15 cellular contexts compared by ENCODE assay signal in the genomic region with DNA sequence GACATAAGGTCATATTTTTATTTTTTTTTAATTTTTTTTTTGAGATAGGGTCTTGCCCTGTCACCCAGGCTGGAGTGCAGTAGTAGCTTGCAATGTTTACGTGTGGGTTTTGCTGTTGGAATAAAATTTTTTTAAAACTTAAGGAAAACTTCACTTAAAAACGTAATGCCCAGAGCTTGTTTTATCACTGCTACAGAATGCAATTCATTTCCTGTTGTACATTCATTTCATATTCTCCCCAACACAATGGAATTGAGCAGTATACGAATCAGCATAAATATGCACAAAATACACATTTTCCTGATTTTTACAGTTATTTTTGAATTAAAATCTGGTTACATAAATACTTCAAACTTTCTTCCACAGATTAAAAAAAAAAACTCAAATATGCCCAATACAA.
"Had no signal": no experiment of that assay in that cellular context is flagged by ENCODE, and none has a peak within 500 bp of the region (broad histone marks: within the 10 kb centered on the region; RNA-seq: fewer than 3 reads in every experiment).

No MANE protein-coding gene starts in this region.

- H3K4me1 ChIP-seq: colonic mucosa, right lobe of liver had no signal

- H3K27me3 Mint-ChIP-seq: activated CD4-positive, alpha-beta memory T cell treated with anti-CD3 and anti-CD28 coated beads for 36 hours; activated naive CD4-positive, alpha-beta T cell treated with anti-CD3 and anti-CD28 coated beads, Interleukin-2, amount 10 ng/mL, durations not matched to agents 7 days and 5 days; activated T-cell treated with anti-CD3 and anti-CD28 coated beads, Interleukin-2, amount 50 U/mL, for 24 hours; progenitor cell of endocrine pancreas; stimulated activated naive CD8-positive, alpha-beta T cell treated with anti-CD3 and anti-CD28 coated beads, Interleukin-15, Interleukin-2, amounts not matched to agents 100 ng/mL and 50 ng/mL, for 24 hours had no signal

- H3K36me3 Mint-ChIP-seq: natural killer cell had no signal

- H3K36me3 ChIP-seq: colonic mucosa, right lobe of liver, thoracic aorta had no signal

- H3K4me3 Mint-ChIP-seq: activated CD4-positive, alpha-beta memory T cell treated with anti-CD3 and anti-CD28 coated beads for 36 hours; activated naive CD4-positive, alpha-beta T cell treated with anti-CD3 and anti-CD28 coated beads, Interleukin-2, amount 10 ng/mL, durations not matched to agents 7 days and 5 days; natural killer cell; stimulated activated naive CD8-positive, alpha-beta T cell treated with anti-CD3 and anti-CD28 coated beads, Interleukin-15, Interleukin-2, amounts not matched to agents 100 ng/mL and 50 ng/mL, for 24 hours had no signal

- H3K4me2 ChIP-seq: smooth muscle cell had no signal

- DNase-seq: activated CD4-positive, alpha-beta memory T cell treated with anti-CD3 and anti-CD28 coated beads for 36 hours; activated T-cell treated with anti-CD3 and anti-CD28 coated beads, Interleukin-2, amount 50 U/mL, for 24 hours; colonic mucosa; effector CD4-positive, alpha-beta T cell; left colon; natural killer cell; nucleus accumbens; right lobe of liver; T-helper 9 cell had no signal

- H3K9me3 Mint-ChIP-seq: activated CD4-positive, alpha-beta memory T cell treated with anti-CD3 and anti-CD28 coated beads for 36 hours; activated naive CD4-positive, alpha-beta T cell treated with anti-CD3 and anti-CD28 coated beads, Interleukin-2, amount 10 ng/mL, durations not matched to agents 7 days and 5 days; activated T-cell treated with anti-CD3 and anti-CD28 coated beads, Interleukin-2, amount 50 U/mL, for 24 hours; immature natural killer cell; natural killer cell; stimulated activated naive CD8-positive, alpha-beta T cell treated with anti-CD3 and anti-CD28 coated beads, Interleukin-15, Interleukin-2, amounts not matched to agents 100 ng/mL and 50 ng/mL, for 24 hours had no signal

- H3K27me3 ChIP-seq: colonic mucosa, right lobe of liver had no signal

- H3K9me3 ChIP-seq: colonic mucosa, right lobe of liver, thoracic aorta had no signal

- H3K4me3 ChIP-seq: colonic mucosa, right lobe of liver, smooth muscle cell, thoracic aorta had no signal

- H3K27ac ChIP-seq: thoracic aorta had no signal
